ENCODE assay signal across 20 cellular contexts in the genomic region with DNA sequence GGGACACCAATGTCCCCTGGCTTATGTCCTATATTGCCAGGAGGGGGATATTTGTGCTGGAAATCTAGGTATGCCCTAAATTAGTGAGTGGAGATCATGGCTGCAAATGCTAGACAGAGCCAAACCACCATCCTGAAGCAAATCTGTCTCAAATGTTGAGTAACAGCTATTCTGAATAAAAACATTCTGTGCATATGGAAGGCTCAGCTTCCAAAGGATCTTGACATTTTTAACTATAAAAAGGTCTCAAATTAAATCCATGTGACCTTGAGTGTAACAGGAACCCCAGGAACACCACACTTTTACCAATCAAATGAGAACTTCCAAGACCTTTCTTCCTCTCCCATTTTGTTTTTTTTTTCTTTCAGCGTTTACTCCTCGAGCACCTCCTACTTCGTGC.
DNase-seq lines count a peak whose midpoint lies in the region; ATAC-seq, FAIRE-seq and TF ChIP-seq lines count a peak whose summit lies in the region.
"Had no signal": no experiment of that assay in that cellular context is flagged by ENCODE, and none has a peak within 500 bp of the region (broad histone marks: within the 10 kb centered on the region; RNA-seq: fewer than 3 reads in every experiment).

No MANE protein-coding gene starts in this region.

- H3K36me3 ChIP-seq in right atrium auricular region, result no peaks in the 10 kb centered on the region

- FAIRE-seq in RCC 7860 (lab: Jason Lieb, UNC), result no peak
- FAIRE-seq: H54 had no signal

- H3K9me3 ChIP-seq in right atrium auricular region, result no peaks in the 10 kb centered on the region
- H3K9me3 ChIP-seq: BLaER1 had no signal

- H3K4me3 Mint-ChIP-seq in mesothelial cell of epicardium, result no peak overlapping the region
- H3K4me3 Mint-ChIP-seq: CD4-positive, alpha-beta memory T cell had no signal

- ATAC-seq in left ventricle myocardium superior (peak; percentile 15), HG02970 (IDR thresholded peaks at IDR 0.05; ENCODE audit: low FRiP score, unreplicated experiment) (no peak)
- no peak for ATAC-seq in stimulated activated naive CD8-positive, alpha-beta T cell treated with anti-CD3 and anti-CD28 coated beads, Interleukin-15, Interleukin-2, amounts not matched to agents 100 U/mL and 50 U/mL, for 24 hours
- ATAC-seq: PC-3 had no signal

- H3K27me3 ChIP-seq in right atrium auricular region, result no peaks in the 10 kb centered on the region
- H3K27me3 ChIP-seq: BLaER1 had no signal

- H3K36me3 Mint-ChIP-seq in mesothelial cell of epicardium, result no peaks in the 10 kb centered on the region
- H3K36me3 Mint-ChIP-seq: CD4-positive, alpha-beta memory T cell had no signal

- peak overlapping the region in 1 of 2 donors; percentile 11 for H3K27ac ChIP-seq in right atrium auricular region
- H3K27ac ChIP-seq: BLaER1, HL-60, RWPE1 had no signal

- intact Hi-C loops in left ventricle myocardium superior (cut with micrococcal nuclease), result no loop called here

- TF ChIP-seq CTCF in right atrium auricular region (IDR thresholded peaks at IDR 0.05), result no peak
- no peak for TF ChIP-seq CTCF in mesothelial cell of epicardium (IDR thresholded peaks at IDR 0.05; ENCODE audit: unreplicated experiment)

- H3K4me3 ChIP-seq in right atrium auricular region, result no peak overlapping the region
- H3K4me3 ChIP-seq: BLaER1 had no signal

- H3K4me1 ChIP-seq in right atrium auricular region, result peaks cover 0 to 29% of the 10 kb centered on the region in 2 donors
- H3K4me1 ChIP-seq: BLaER1 had no signal

- H3K27ac Mint-ChIP-seq in mesothelial cell of epicardium, result peak overlapping the region; percentile 3

- no peaks in the 10 kb centered on the region for H3K27me3 Mint-ChIP-seq in mesothelial cell of epicardium (ENCODE audit: low read depth)

- DNase-seq in left ventricle myocardium superior (no peak), right atrium auricular region (ENCODE audit: low spot score) (no peak), fibroblast of gingiva (ENCODE audit: low read depth) (peak; percentile 74), mesothelial cell of epicardium (ENCODE audit: low spot score in 2 of 2, unreplicated experiment in 2 of 2) (no peak), RCC 7860 (ENCODE audit: low spot score) (no peak), germinal center (ENCODE audit: low spot score) (no peak)
- DNase-seq in stimulated activated naive CD8-positive, alpha-beta T cell treated with anti-CD3 and anti-CD28 coated beads, Interleukin-15, Interleukin-2, amounts not matched to agents 100 U/mL and 50 U/mL, for 24 hours, result no peak
- DNase-seq: CD4-positive, alpha-beta memory T cell; DMS53; Karpas-422; NCI-H1436; NCI-H2029; NCI-H345; NCI-H526; PC-3 had no signal

- peaks cover 46% of the 10 kb centered on the region for H3K4me1 Mint-ChIP-seq in mesothelial cell of epicardium

- peaks cover 3% of the 10 kb centered on the region for H3K9me3 Mint-ChIP-seq in mesothelial cell of epicardium
